Comparison of ENCODE assay signal across 12 cellular contexts in genomic region chr1:234691567-234691966, GRCh38.
DNase-seq lines count a peak whose midpoint lies in the region; ATAC-seq and TF ChIP-seq lines count a peak whose summit lies in the region.
"Had no signal": no experiment of that assay in that cellular context is flagged by ENCODE, and none has a peak within 500 bp of the region (broad histone marks: within the 10 kb centered on the region; RNA-seq: fewer than 3 reads in every experiment).

No MANE protein-coding gene starts in this region.

- no peak overlapping the region for H3K27ac Mint-ChIP-seq in central memory CD8-positive, alpha-beta T cell (ENCODE audit: low read depth)
- H3K27ac Mint-ChIP-seq: activated CD8-positive, alpha-beta memory T cell treated with anti-CD3 and anti-CD28 coated beads, Interleukin-2, amount 10 ng/mL, durations not matched to agents 7 days and 5 days had no signal

- no peaks in the 10 kb centered on the region for H3K4me1 Mint-ChIP-seq in central memory CD8-positive, alpha-beta T cell
- H3K4me1 Mint-ChIP-seq: activated CD8-positive, alpha-beta memory T cell treated with anti-CD3 and anti-CD28 coated beads, Interleukin-2, amount 10 ng/mL, durations not matched to agents 7 days and 5 days had no signal

- no peak overlapping the region for H3K4me3 ChIP-seq in retinal pigment epithelial cell (ENCODE audit: low read length)
- H3K4me3 ChIP-seq: gastroesophageal sphincter, right lobe of liver had no signal

- peak; percentile 49 for ATAC-seq in central memory CD8-positive, alpha-beta T cell (replicated peaks; ENCODE audit: extremely low read depth, poor library complexity, severe bottlenecking)
- ATAC-seq in HG02798 (IDR thresholded peaks at IDR 0.05; ENCODE audit: poor library complexity, unreplicated experiment): no peak
- ATAC-seq in HG03457 (IDR thresholded peaks at IDR 0.05; ENCODE audit: unreplicated experiment): no peak
- ATAC-seq: activated CD8-positive, alpha-beta memory T cell treated with anti-CD3 and anti-CD28 coated beads, Interleukin-2, amount 10 ng/mL, durations not matched to agents 7 days and 5 days; gastroesophageal sphincter had no signal

- H3K9me3 Mint-ChIP-seq in central memory CD8-positive, alpha-beta T cell: no peaks in the 10 kb centered on the region

- no peaks in the 10 kb centered on the region for H3K36me3 Mint-ChIP-seq in central memory CD8-positive, alpha-beta T cell (ENCODE audit: insufficient read depth)
- H3K36me3 Mint-ChIP-seq: activated CD8-positive, alpha-beta memory T cell treated with anti-CD3 and anti-CD28 coated beads, Interleukin-2, amount 10 ng/mL, durations not matched to agents 7 days and 5 days had no signal

- H3K27me3 Mint-ChIP-seq in central memory CD8-positive, alpha-beta T cell: no peaks in the 10 kb centered on the region

- peak; percentile 30 for TF ChIP-seq CTCF in retinal pigment epithelial cell (conservative IDR thresholded peaks at IDR 0.05; ENCODE audit: low read depth, low read length)

- DNase-seq in DMS 273 (lab: John Stamatoyannopoulos, UW; ENCODE audit: unreplicated experiment): peak; percentile 38
- DNase-seq in DMS 273 treated with DMSO at 0.1 percent for 48 hours (lab: John Stamatoyannopoulos, UW): no peak
- DNase-seq in NAMALWA (ENCODE audit: low spot score): peak; percentile 38
- no peak for DNase-seq in central memory CD8-positive, alpha-beta T cell (ENCODE audit: low spot score in 2 of 2)
- DNase-seq in retinal pigment epithelial cell (ENCODE audit: low read depth): no peak
- no peak for DNase-seq in KG1 (lab: John Stamatoyannopoulos, UW)
- DNase-seq: activated CD8-positive, alpha-beta memory T cell treated with anti-CD3 and anti-CD28 coated beads, Interleukin-2, amount 10 ng/mL, durations not matched to agents 7 days and 5 days; NCI-H226; right lobe of liver had no signal

- no peak overlapping the region for H3K4me3 Mint-ChIP-seq in central memory CD8-positive, alpha-beta T cell
- H3K4me3 Mint-ChIP-seq: activated CD8-positive, alpha-beta memory T cell treated with anti-CD3 and anti-CD28 coated beads, Interleukin-2, amount 10 ng/mL, durations not matched to agents 7 days and 5 days had no signal

Comparison
In these comparisons a context has a peak if more than half of its experiments do, and no peak if none do; other contexts are left out.
1. DNase-seq: peak in DMS 273 (single experiment) and NAMALWA (single experiment); none in DMS 273 treated with DMSO at 0.1 percent for 48 hours (single experiment), central memory CD8-positive, alpha-beta T cell (0 of 2), retinal pigment epithelial cell (single experiment) and KG1 (single experiment).